ENCODE assay signal across 9 cellular contexts in the genomic region with DNA sequence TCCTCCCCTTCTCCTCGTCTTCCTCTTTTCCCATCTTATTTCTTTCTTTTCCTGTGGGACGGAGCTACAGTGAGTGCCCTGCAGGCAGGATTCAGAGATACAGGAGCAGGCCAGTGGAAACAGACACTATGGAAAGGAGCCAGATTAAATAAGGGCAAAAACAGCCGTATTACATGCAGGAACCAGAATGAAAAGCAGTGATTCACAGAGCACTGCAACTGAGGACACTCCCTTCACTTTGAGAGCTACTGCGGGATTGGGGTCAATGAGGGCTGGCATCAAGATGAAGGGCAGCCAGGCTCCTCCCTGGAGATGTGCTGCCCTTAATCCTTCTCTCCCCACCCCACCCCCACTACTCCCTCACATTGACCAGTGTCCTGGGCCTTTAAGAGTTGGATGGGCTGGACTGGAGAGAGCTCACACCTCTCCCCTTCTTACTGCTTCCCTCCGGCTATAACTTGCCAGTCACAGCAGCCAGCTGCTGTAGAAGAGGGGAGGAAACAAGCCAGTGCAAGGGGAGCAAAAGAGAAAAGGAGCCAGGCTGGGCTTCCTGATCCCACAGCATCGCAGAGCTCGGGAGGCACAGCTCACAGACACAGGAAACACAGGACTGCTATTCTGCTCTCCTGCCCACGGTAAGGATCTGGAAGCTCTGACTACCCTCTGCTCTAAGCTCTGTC. TPM values are rescaled to one million over a fixed set of nuclear protein-coding genes. Genes with fewer than 3 reads are reported as not detected.
DNase-seq lines count a peak whose midpoint lies in the region; ATAC-seq and TF ChIP-seq lines count a peak whose summit lies in the region.
"Had no signal": no experiment of that assay in that cellular context is flagged by ENCODE, and none has a peak within 500 bp of the region (broad histone marks: within the 10 kb centered on the region; RNA-seq: fewer than 3 reads in every experiment).

A gene (plus strand): TSS at position 464 of the 680 bp plus-strand sequence. CDS start 7,841 bp downstream, outside the sequence.

- 31% methylated on average over 8 of the region's 8 CpGs for WGBS in hepatocyte (ENCODE audit: low lambda C conversion rate, missing lambda C conversion rate)

- H3K4me1 ChIP-seq in ascending aorta (peaks cover 0 to 8% of the 10 kb centered on the region in 2 donors), hepatocyte (ENCODE audit: insufficient read depth) (peaks cover 3% of the 10 kb centered on the region), skeletal muscle tissue (ENCODE audit: control insufficient read depth in 3 of 3, insufficient read depth in 3 of 3, low read length in 3 of 3) (peaks cover 24 to 45% (median 32%) of the 10 kb centered on the region in 3 donors)

- peak within 1 kb of the TSS; percentile 89 to 94 (median 91) for H3K9ac ChIP-seq in skeletal muscle tissue (ENCODE audit: low read depth in 1 of 3, low read length in 3 of 3)

- H3K27ac ChIP-seq in ascending aorta (peak within 1 kb of the TSS; percentile 47 to 57), hepatocyte (peak within 1 kb of the TSS; percentile 34), skeletal muscle tissue (ENCODE audit: low read depth, low read length) (peak within 1 kb of the TSS; percentile 91)

- H3K9me3 ChIP-seq in ascending aorta (no peaks in the 10 kb centered on the region), hepatocyte (ENCODE audit: low read depth) (no peaks in the 10 kb centered on the region), skeletal muscle tissue (ENCODE audit: control insufficient read depth in 3 of 3, low read length in 3 of 3) (no peaks in the 10 kb centered on the region)

- intact Hi-C loops in ascending aorta (cut with DNase I), result no loop called here

- DNase-seq in HCEC 1CT (peak; percentile 65), ascending aorta (ENCODE audit: low spot score in 2 of 2) (no peak), hepatocyte (ENCODE audit: low spot score) (peak; percentile 24), T-helper 1 cell (no peak), Ammon's horn (ENCODE audit: low spot score) (no peak)
- DNase-seq: SHP77 had no signal

- no peak for TF ChIP-seq CTCF in ascending aorta (IDR thresholded peaks at IDR 0.05)
- TF ChIP-seq CTCF in hepatocyte (IDR thresholded peaks at IDR 0.05; ENCODE audit: poor library complexity), result no peak

- H3K79me2 ChIP-seq in hepatocyte, result no peaks in the 10 kb centered on the region

- peak within 1 kb of the TSS; percentile 16 to 43 for H3K4me3 ChIP-seq in ascending aorta
- no peak within 1 kb of the TSS for H3K4me3 ChIP-seq in hepatocyte
- H3K4me3 ChIP-seq in skeletal muscle tissue (ENCODE audit: low read length in 3 of 3), result peak within 1 kb of the TSS; percentile 77 to 93 (median 86)

- H2AFZ ChIP-seq in hepatocyte, result no peak within 1 kb of the TSS

- H3K36me3 ChIP-seq in ascending aorta (no peaks in the 10 kb centered on the region), hepatocyte (replicated peaks; ENCODE audit: insufficient read depth, low read depth) (no peaks in the 10 kb centered on the region), skeletal muscle tissue (ENCODE audit: control insufficient read depth in 3 of 3, insufficient read depth in 3 of 3, low read length in 3 of 3) (peaks cover 0 to 3% (median 0%) of the 10 kb centered on the region in 3 donors)

- no peaks in the 10 kb centered on the region for H3K9me2 ChIP-seq in hepatocyte (replicated peaks; ENCODE audit: insufficient read depth)

- ATAC-seq in HG03571 (IDR thresholded peaks at IDR 0.05; ENCODE audit: unreplicated experiment) (no peak), HG02870 (IDR thresholded peaks at IDR 0.05; ENCODE audit: unreplicated experiment) (no peak)

- peak within 1 kb of the TSS; percentile 42 for H3K4me2 ChIP-seq in hepatocyte

- no peaks in the 10 kb centered on the region for H4K20me1 ChIP-seq in hepatocyte (ENCODE audit: insufficient read depth, poor library complexity, severe bottlenecking)

- H3K27me3 ChIP-seq in ascending aorta (no peaks in the 10 kb centered on the region), hepatocyte (no peaks in the 10 kb centered on the region), skeletal muscle tissue (ENCODE audit: control insufficient read depth in 3 of 3, insufficient read depth in 3 of 3, low read length in 3 of 3) (no peaks in the 10 kb centered on the region)

RNA-seq across cellular contexts. Expression of the gene that starts here (rescaled TPM):
- total RNA-seq in ascending aorta, result 1.9 TPM
- total RNA-seq in hepatocyte, result 0.52 and 1.7 TPM in 2 replicates
- polyA plus RNA-seq in hepatocyte, result 0.65 and 1.0 TPM in 2 replicates
- total RNA-seq in skeletal muscle tissue, result 27.7 TPM

Comparison
In these comparisons a context has a peak if more than half of its experiments do, and no peak if none do; other contexts are left out.
1. DNase-seq: peak in HCEC 1CT (single experiment) and hepatocyte (single experiment); none in ascending aorta (0 of 2), T-helper 1 cell (0 of 5) and Ammon's horn (single experiment).
2. H3K27ac ChIP-seq: peak in every context shown above with its lines; median percentile 91 in skeletal muscle tissue; 52 in ascending aorta; 34 in hepatocyte.